In genomic region chr18:34976534-34976898, GRCh38 we compare ENCODE assay signal across 1 cellular context.
TF ChIP-seq lines count a peak whose summit lies in the region.

No MANE protein-coding gene starts in this region.

TF ChIP-seq in HepG2, 621 proteins besides CTCF, POLR2A, EP300 and RAD21 (continued from another document):
- TF ChIP-seq, protein P1, sequence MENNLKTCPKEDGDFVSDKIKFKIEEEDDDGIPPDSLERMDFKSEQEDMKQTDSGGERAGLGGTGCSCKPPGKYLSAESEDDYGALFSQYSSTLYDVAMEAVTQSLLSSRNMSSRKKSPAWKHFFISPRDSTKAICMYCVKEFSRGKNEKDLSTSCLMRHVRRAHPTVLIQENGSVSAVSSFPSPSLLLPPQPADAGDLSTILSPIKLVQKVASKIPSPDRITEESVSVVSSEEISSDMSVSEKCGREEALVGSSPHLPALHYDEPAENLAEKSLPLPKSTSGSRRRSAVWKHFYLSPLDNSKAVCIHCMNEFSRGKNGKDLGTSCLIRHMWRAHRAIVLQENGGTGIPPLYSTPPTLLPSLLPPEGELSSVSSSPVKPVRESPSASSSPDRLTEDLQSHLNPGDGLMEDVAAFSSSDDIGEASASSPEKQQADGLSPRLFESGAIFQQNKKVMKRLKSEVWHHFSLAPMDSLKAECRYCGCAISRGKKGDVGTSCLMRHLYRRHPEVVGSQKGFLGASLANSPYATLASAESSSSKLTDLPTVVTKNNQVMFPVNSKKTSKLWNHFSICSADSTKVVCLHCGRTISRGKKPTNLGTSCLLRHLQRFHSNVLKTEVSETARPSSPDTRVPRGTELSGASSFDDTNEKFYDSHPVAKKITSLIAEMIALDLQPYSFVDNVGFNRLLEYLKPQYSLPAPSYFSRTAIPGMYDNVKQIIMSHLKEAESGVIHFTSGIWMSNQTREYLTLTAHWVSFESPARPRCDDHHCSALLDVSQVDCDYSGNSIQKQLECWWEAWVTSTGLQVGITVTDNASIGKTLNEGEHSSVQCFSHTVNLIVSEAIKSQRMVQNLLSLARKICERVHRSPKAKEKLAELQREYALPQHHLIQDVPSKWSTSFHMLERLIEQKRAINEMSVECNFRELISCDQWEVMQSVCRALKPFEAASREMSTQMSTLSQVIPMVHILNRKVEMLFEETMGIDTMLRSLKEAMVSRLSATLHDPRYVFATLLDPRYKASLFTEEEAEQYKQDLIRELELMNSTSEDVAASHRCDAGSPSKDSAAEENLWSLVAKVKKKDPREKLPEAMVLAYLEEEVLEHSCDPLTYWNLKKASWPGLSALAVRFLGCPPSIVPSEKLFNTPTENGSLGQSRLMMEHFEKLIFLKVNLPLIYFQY (CRISPR knock-in tag; IDR thresholded peaks at IDR 0.05; ENCODE audit: borderline replicate concordance): no peak
- TF ChIP-seq CSRNP2 (CRISPR knock-in tag; conservative IDR thresholded peaks at IDR 0.05; ENCODE audit: low read depth) (no peak), ZNF615 (CRISPR knock-in tag; IDR thresholded peaks at IDR 0.05; ENCODE audit: borderline replicate concordance) (no peak), ZNF354B (CRISPR knock-in tag; IDR thresholded peaks at IDR 0.05) (no peak)
